Comparison of ENCODE assay signal across 8 cellular contexts in the genomic region with DNA sequence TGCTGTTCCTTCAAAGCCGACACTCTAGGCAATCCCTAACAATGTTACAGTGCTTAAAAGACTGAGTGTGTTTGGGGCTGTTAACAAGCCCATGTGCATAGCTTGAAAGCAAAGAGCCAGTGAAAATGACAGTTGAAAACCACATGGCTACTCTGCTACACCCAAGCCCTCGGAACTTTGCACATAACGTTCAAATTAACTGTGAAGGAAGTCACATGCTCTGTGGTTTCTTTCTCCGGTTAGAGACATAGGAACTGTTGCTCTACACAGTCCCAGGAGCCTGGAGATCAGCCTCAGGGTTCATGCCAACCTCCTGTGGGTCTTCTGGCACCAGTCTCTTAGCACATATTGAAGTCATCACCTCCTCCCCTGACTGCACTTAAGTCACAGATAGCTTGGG. TPM values are rescaled to one million over a fixed set of nuclear protein-coding genes. Genes with fewer than 3 reads are reported as not detected.
DNase-seq lines count a peak whose midpoint lies in the region; ATAC-seq and TF ChIP-seq lines count a peak whose summit lies in the region.

No MANE protein-coding gene starts in this region.

- no peak for TF ChIP-seq RAD21 in SK-N-SH (IDR thresholded peaks at IDR 0.05; ENCODE audit: low read length)

- no peaks in the 10 kb centered on the region for H3K36me3 ChIP-seq in CD4-positive, alpha-beta memory T cell (ENCODE audit: insufficient read depth, low read length)
- H3K36me3 ChIP-seq in SK-N-SH (replicated peaks in 1 of 2; ENCODE audit: control insufficient read depth in 1 of 2, insufficient read depth in 2 of 2, low read length in 1 of 2) (peaks cover 4 to 21% of the 10 kb centered on the region in 2 experiments), heart right ventricle (peaks cover 0 to 44% (median 0%) of the 10 kb centered on the region in 9 donors)

- CTCF ChIA-PET in CD4-positive, alpha-beta memory T cell (lab: Charles Lee; ENCODE audit: partially characterized antibody), result interaction anchor here (1.0 to 2.2 kb wide), 6 partner anchors 8 to 253 kb away, joined by 3 to 8 read pairs (median 4); no protein-coding TSS in a partner anchor
- CTCF ChIA-PET in SK-N-SH (lab: Yijun Ruan, JAX), result interaction anchor here (10.9 kb wide), 1 partner anchor 254 kb away, joined by 179 read pairs; no protein-coding TSS in a partner anchor

- peak overlapping the region in 6 of 7 donors; percentile 19 to 80 (median 58) for H3K27ac Mint-ChIP-seq in CD4-positive, alpha-beta memory T cell

- H2AFZ ChIP-seq in SK-N-SH (ENCODE audit: low read depth), result no peak overlapping the region

- POLR2A ChIA-PET in CD4-positive, alpha-beta memory T cell (lab: Charles Lee; ENCODE audit: partially characterized antibody), result interaction anchor here (1.3 to 1.5 kb wide), 2 partner anchors 9 to 243 kb away, joined by 3 to 17 read pairs; no protein-coding TSS in a partner anchor
- POLR2A ChIA-PET in SK-N-SH (lab: Yijun Ruan, JAX), result no interaction called here

- H3F3A ChIP-seq in SK-N-SH (replicated peaks; ENCODE audit: insufficient read depth), result peaks cover under 1% of the 10 kb centered on the region

- H3K9me3 Mint-ChIP-seq in CD4-positive, alpha-beta memory T cell, result no peaks in the 10 kb centered on the region

- H3K27ac ChIP-seq in CD4-positive, alpha-beta memory T cell (ENCODE audit: low read depth, low read length), result peak overlapping the region; percentile 1
- peak overlapping the region in 1 of 2 experiments; percentile 28; a peak in 1 of 4 replicates for H3K27ac ChIP-seq in SK-N-SH (ENCODE audit: low read depth in 2 of 2, low read length in 1 of 2)
- H3K27ac ChIP-seq in heart right ventricle, result peak overlapping the region in 2 of 10 donors; percentile 5 to 25

- peaks cover 27 to 70% (median 57%) of the 10 kb centered on the region in 4 donors for H3K4me1 Mint-ChIP-seq in CD4-positive, alpha-beta memory T cell

- peaks cover 99% of the 10 kb centered on the region for H4K20me1 ChIP-seq in SK-N-SH (ENCODE audit: insufficient read depth)

- H3K9ac ChIP-seq in SK-N-SH, result no peak overlapping the region

- peak overlapping the region in 7 of 8 donors; percentile 36 to 74 (median 60) for H3K4me3 Mint-ChIP-seq in CD4-positive, alpha-beta memory T cell

- H3K9me2 ChIP-seq in SK-N-SH, result no peaks in the 10 kb centered on the region

- peak; percentile 45 to 58 (median 54) for DNase-seq in CD4-positive, alpha-beta memory T cell
- DNase-seq in SK-N-SH (no peak), heart right ventricle (no peak), NCI-H2081 (lab: John Stamatoyannopoulos, UW) (no peak), posterior vena cava (ENCODE audit: low spot score) (no peak)
- no peak for DNase-seq in stimulated activated naive CD4-positive, alpha-beta T cell treated with Interleukin-2 at 50 U/mL for 16 hours (lab: John Stamatoyannopoulos, UW)

- peaks cover 100% of the 10 kb centered on the region for H3K79me2 ChIP-seq in SK-N-SH (ENCODE audit: insufficient read depth)

- H3K36me3 Mint-ChIP-seq in CD4-positive, alpha-beta memory T cell, result peaks cover 0 to 12% of the 10 kb centered on the region in 2 donors

- intact Hi-C loops in CD4-positive, alpha-beta memory T cell (cut with micrococcal nuclease), result loop anchor here (10.0 kb wide), 2 partner anchors 98 to 582 kb away; partner anchors contain the start of gene TXN
- intact Hi-C loops in heart right ventricle (cut with DNase I), result loop anchor here in 5 of 10 donors (5.0 to 10.0 kb wide), 4 partner anchors 58 to 582 kb away; no protein-coding TSS in a partner anchor
- intact Hi-C loops in posterior vena cava (cut with DNase I), result loop anchor here (10.0 kb wide), 2 partner anchors 182 to 252 kb away; no protein-coding TSS in a partner anchor

- TF ChIP-seq CTCF in SK-N-SH (IDR thresholded peaks at IDR 0.05), result no peak
- no peak for TF ChIP-seq CTCF in heart right ventricle (IDR thresholded peaks at IDR 0.05)

- no peak overlapping the region for H3K4me2 ChIP-seq in SK-N-SH

- no peak for TF ChIP-seq EP300 in SK-N-SH (IDR thresholded peaks at IDR 0.05; ENCODE audit: borderline replicate concordance in 1 of 2, low read depth in 1 of 2, low read length in 1 of 2)

- no peak overlapping the region for H3K4me3 ChIP-seq in CD4-positive, alpha-beta memory T cell (ENCODE audit: low read length in 2 of 2)
- no peak overlapping the region for H3K4me3 ChIP-seq in SK-N-SH (ENCODE audit: low read depth in 2 of 2, low read length in 1 of 2)
- H3K4me3 ChIP-seq in heart right ventricle, result no peak overlapping the region

- no peaks in the 10 kb centered on the region for H3K27me3 Mint-ChIP-seq in CD4-positive, alpha-beta memory T cell

- H3K27me3 ChIP-seq in CD4-positive, alpha-beta memory T cell (ENCODE audit: insufficient read depth, low read length), result no peaks in the 10 kb centered on the region
- H3K27me3 ChIP-seq in SK-N-SH (ENCODE audit: insufficient read depth) (no peaks in the 10 kb centered on the region), heart right ventricle (no peaks in the 10 kb centered on the region)

- peaks cover 54% of the 10 kb centered on the region for H3K4me1 ChIP-seq in CD4-positive, alpha-beta memory T cell (ENCODE audit: insufficient read depth, low read length)
- H3K4me1 ChIP-seq in SK-N-SH (ENCODE audit: control insufficient read depth in 1 of 2, insufficient read depth in 2 of 2, low read depth in 1 of 2, low read length in 1 of 2) (peaks cover 0 to 13% of the 10 kb centered on the region in 2 experiments; a peak in 1 of 4 replicates), heart right ventricle (peaks cover 14 to 100% (median 97%) of the 10 kb centered on the region in 9 donors)

- H3K9me3 ChIP-seq in CD4-positive, alpha-beta memory T cell (ENCODE audit: control insufficient read depth in 1 of 2, low read length in 2 of 2), result no peaks in the 10 kb centered on the region
- no peaks in the 10 kb centered on the region for H3K9me3 ChIP-seq in SK-N-SH
- no peaks in the 10 kb centered on the region for H3K9me3 ChIP-seq in heart right ventricle

- 49% methylated on average over 4 of the region's 4 CpGs for WGBS in SK-N-SH (ENCODE audit: low lambda C conversion rate)
- 21 to 23% methylated on average over 4 of the region's 4 CpGs for WGBS in heart right ventricle, 2 donors

- peak; percentile 79 for ATAC-seq in GM19043 (IDR thresholded peaks at IDR 0.05; ENCODE audit: low read depth, unreplicated experiment)
- peak; percentile 65 for ATAC-seq in HG03135 (IDR thresholded peaks at IDR 0.05; ENCODE audit: unreplicated experiment)
- peak; percentile 16 to 64 (median 46) for ATAC-seq in heart right ventricle

TF ChIP-seq in SK-N-SH, 30 proteins besides CTCF, POLR2A, EP300 and RAD21:
- TF ChIP-seq, protein P1, sequence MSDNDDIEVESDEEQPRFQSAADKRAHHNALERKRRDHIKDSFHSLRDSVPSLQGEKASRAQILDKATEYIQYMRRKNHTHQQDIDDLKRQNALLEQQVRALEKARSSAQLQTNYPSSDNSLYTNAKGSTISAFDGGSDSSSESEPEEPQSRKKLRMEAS (IDR thresholded peaks at IDR 0.05; ENCODE audit: low read depth), result peak; percentile 75
- peak; percentile 59; the same call in 1 of the 2 replicates for TF ChIP-seq MXI1 (IDR thresholded peaks at IDR 0.05; ENCODE audit: low read depth, low read length)
- TF ChIP-seq, protein P2, sequence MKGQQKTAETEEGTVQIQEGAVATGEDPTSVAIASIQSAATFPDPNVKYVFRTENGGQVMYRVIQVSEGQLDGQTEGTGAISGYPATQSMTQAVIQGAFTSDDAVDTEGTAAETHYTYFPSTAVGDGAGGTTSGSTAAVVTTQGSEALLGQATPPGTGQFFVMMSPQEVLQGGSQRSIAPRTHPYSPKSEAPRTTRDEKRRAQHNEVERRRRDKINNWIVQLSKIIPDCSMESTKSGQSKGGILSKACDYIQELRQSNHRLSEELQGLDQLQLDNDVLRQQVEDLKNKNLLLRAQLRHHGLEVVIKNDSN (IDR thresholded peaks at IDR 0.05; ENCODE audit: borderline replicate concordance, low read depth), result peak; percentile 58; the same call in 1 of the 2 replicates
- TF ChIP-seq, protein P3, sequence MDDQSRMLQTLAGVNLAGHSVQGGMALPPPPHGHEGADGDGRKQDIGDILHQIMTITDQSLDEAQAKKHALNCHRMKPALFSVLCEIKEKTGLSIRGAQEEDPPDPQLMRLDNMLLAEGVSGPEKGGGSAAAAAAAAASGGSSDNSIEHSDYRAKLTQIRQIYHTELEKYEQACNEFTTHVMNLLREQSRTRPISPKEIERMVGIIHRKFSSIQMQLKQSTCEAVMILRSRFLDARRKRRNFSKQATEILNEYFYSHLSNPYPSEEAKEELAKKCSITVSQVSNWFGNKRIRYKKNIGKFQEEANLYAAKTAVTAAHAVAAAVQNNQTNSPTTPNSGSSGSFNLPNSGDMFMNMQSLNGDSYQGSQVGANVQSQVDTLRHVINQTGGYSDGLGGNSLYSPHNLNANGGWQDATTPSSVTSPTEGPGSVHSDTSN (IDR thresholded peaks at IDR 0.05), result no peak
- TF ChIP-seq TCF12 (IDR thresholded peaks at IDR 0.05), result peak; percentile 35; the same call in 1 of the 2 replicates
- peak; percentile 86 for TF ChIP-seq SIN3A (IDR thresholded peaks at IDR 0.05; ENCODE audit: borderline replicate concordance, low read depth, low read length)

RNA-seq across cellular contexts. Expression of gene C9orf152, which starts 51.1 kb away (rescaled TPM):
- total RNA-seq in CD4-positive, alpha-beta memory T cell, result not detected
- not detected for polyA plus RNA-seq in CD4-positive, alpha-beta memory T cell
- polyA plus RNA-seq in SK-N-SH (2012; rRNA removed), result not detected in 2 replicates
- polyA plus RNA-seq in SK-N-SH (2012; cell fraction: cytosol; rRNA removed), result not detected in 2 replicates
- polyA plus RNA-seq in SK-N-SH (2012; cell fraction: nucleus; rRNA removed), result not detected in 2 replicates
- total RNA-seq in heart right ventricle, result not detected
- polyA plus RNA-seq in heart right ventricle, result not detected
- total RNA-seq in posterior vena cava, result not detected

Comparison
In these comparisons a context has a peak if more than half of its experiments do, and no peak if none do; other contexts are left out.
1. DNase-seq: peak in CD4-positive, alpha-beta memory T cell (5 of 5); none in SK-N-SH (single experiment), heart right ventricle (0 of 2), NCI-H2081 (0 of 2), posterior vena cava (single experiment) and stimulated activated naive CD4-positive, alpha-beta T cell treated with Interleukin-2 at 50 U/mL for 16 hours (single experiment).
2. Peak in every context shown above with its lines, with median percentiles within 50 percentile points of each other: ATAC-seq.